8 cellular contexts compared by ENCODE assay signal in genomic region chr12:111396726-111397445, GRCh38. TPM values are rescaled to one million over a fixed set of nuclear protein-coding genes. Genes with fewer than 3 reads are reported as not detected.
DNase-seq lines count a peak whose midpoint lies in the region; ATAC-seq and TF ChIP-seq lines count a peak whose summit lies in the region.

No MANE protein-coding gene starts in this region.

- DNase-seq in DMS79 treated with DMSO at 0.1 percent for 48 hours (lab: John Stamatoyannopoulos, UW) (peak; percentile 47), HAP-1 (ENCODE audit: low spot score in 2 of 2) (peak; percentile 70 to 92), NCI-H1105 treated with DMSO at 0.1 percent for 48 hours (lab: John Stamatoyannopoulos, UW) (peak; percentile 60), T-helper 2 cell (peak; percentile 73 to 91 (median 80)), amniotic epithelial cell (ENCODE audit: low read depth) (peak; percentile 55), left ventricle myocardium inferior (peak; percentile 88), retinal pigment epithelial cell (ENCODE audit: low read depth) (peak; percentile 34), aorta (peak; percentile 93 to 98)

- 9% methylated on average over 34 of the region's 34 CpGs for WGBS in aorta, 2 donors

- peak; percentile 99 for TF ChIP-seq CTCF in left ventricle myocardium inferior (IDR thresholded peaks at IDR 0.05; ENCODE audit: borderline replicate concordance)
- TF ChIP-seq CTCF in retinal pigment epithelial cell (conservative IDR thresholded peaks at IDR 0.05; ENCODE audit: low read depth, low read length) = peak; percentile 97

- peak; percentile 95 for ATAC-seq in aorta (ENCODE audit: low FRiP score)

- H3K27me3 ChIP-seq in HAP-1 (ENCODE audit: low read depth) (no peaks in the 10 kb centered on the region), left ventricle myocardium inferior (ENCODE audit: low read depth) (no peaks in the 10 kb centered on the region), aorta (ENCODE audit: control insufficient read depth in 1 of 2, insufficient read depth in 2 of 2, low read length in 1 of 2) (no peaks in the 10 kb centered on the region)

- H3K36me3 ChIP-seq in HAP-1 (replicated peaks) = no peaks in the 10 kb centered on the region
- H3K36me3 ChIP-seq in left ventricle myocardium inferior = no peaks in the 10 kb centered on the region
- H3K36me3 ChIP-seq in aorta (ENCODE audit: control insufficient read depth in 1 of 2, insufficient read depth in 2 of 2, low read length in 1 of 2) = no peaks in the 10 kb centered on the region

- no peaks in the 10 kb centered on the region for H3K9me3 ChIP-seq in HAP-1
- H3K9me3 ChIP-seq in left ventricle myocardium inferior (replicated peaks) = no peaks in the 10 kb centered on the region
- H3K9me3 ChIP-seq in aorta (ENCODE audit: control insufficient read depth, low read length) = no peaks in the 10 kb centered on the region

- peak overlapping the region; percentile 34 for H3K27ac ChIP-seq in left ventricle myocardium inferior (replicated peaks)
- H3K27ac ChIP-seq in aorta (ENCODE audit: low read depth in 1 of 2, low read length in 2 of 2) = no peak overlapping the region

- in situ Hi-C loops in HAP-1 (cut with MboI; ENCODE audit: low sequenced_read_pairs) = loop anchor here (5.0 kb wide), 1 partner anchor 55 kb away; no protein-coding TSS in a partner anchor

- no peaks in the 10 kb centered on the region for H3K4me1 ChIP-seq in HAP-1
- H3K4me1 ChIP-seq in left ventricle myocardium inferior = peaks cover 12% of the 10 kb centered on the region
- no peaks in the 10 kb centered on the region for H3K4me1 ChIP-seq in aorta (ENCODE audit: control insufficient read depth in 1 of 2, insufficient read depth in 2 of 2, low read length in 2 of 2)

- intact Hi-C loops in left ventricle myocardium inferior (cut with micrococcal nuclease) (loop anchor here (5.0 kb wide), 2 partner anchors 55 to 130 kb away; no protein-coding TSS in a partner anchor), aorta (cut with DNase I) (loop anchor here (2.0 to 5.0 kb wide), 5 partner anchors 54 to 275 kb away; no protein-coding TSS in a partner anchor)

- H3K4me3 ChIP-seq in HAP-1 (no peak overlapping the region), left ventricle myocardium inferior (peak overlapping the region; percentile 41), retinal pigment epithelial cell (ENCODE audit: low read length) (peak overlapping the region; percentile 36), aorta (ENCODE audit: low read length in 2 of 2) (no peak overlapping the region)

RNA-seq across cellular contexts. Expression of gene SH2B3, which starts 8.8 kb away (rescaled TPM):
- total RNA-seq in left ventricle myocardium inferior = 50.5 TPM
- total RNA-seq in aorta = 10 to 100 TPM; 34.4 to 45.5 TPM
- polyA plus RNA-seq in aorta = 10 to 100 TPM; 11.4 to 12.6 TPM

RNA-seq across cellular contexts. Expression of gene PHETA1, which starts 28.0 kb away (rescaled TPM):
- total RNA-seq in left ventricle myocardium inferior (29.8 TPM), aorta (10 to 100 TPM in 1 of 2 donors, 1 to 10 TPM in 1; 9.3 to 13.5 TPM)
- polyA plus RNA-seq in aorta = 10 to 100 TPM in 1 of 2 donors, 1 to 10 TPM in 1; 6.9 to 12.9 TPM

Comparison
In these comparisons a context has a peak if more than half of its experiments do, and no peak if none do; other contexts are left out.
1. DNase-seq: peak in every context shown above with its lines; median percentile 96 in aorta; 88 in left ventricle myocardium inferior; 81 in HAP-1; 80 in T-helper 2 cell; 60 in NCI-H1105 treated with DMSO at 0.1 percent for 48 hours; 55 in amniotic epithelial cell; 47 in DMS79 treated with DMSO at 0.1 percent for 48 hours; 34 in retinal pigment epithelial cell.
2. H3K4me3 ChIP-seq: peak in left ventricle myocardium inferior (single experiment) and retinal pigment epithelial cell (single experiment); none in HAP-1 (single experiment) and aorta (0 of 2).